ENCODE assay signal across 8 cellular contexts in the genomic region with DNA sequence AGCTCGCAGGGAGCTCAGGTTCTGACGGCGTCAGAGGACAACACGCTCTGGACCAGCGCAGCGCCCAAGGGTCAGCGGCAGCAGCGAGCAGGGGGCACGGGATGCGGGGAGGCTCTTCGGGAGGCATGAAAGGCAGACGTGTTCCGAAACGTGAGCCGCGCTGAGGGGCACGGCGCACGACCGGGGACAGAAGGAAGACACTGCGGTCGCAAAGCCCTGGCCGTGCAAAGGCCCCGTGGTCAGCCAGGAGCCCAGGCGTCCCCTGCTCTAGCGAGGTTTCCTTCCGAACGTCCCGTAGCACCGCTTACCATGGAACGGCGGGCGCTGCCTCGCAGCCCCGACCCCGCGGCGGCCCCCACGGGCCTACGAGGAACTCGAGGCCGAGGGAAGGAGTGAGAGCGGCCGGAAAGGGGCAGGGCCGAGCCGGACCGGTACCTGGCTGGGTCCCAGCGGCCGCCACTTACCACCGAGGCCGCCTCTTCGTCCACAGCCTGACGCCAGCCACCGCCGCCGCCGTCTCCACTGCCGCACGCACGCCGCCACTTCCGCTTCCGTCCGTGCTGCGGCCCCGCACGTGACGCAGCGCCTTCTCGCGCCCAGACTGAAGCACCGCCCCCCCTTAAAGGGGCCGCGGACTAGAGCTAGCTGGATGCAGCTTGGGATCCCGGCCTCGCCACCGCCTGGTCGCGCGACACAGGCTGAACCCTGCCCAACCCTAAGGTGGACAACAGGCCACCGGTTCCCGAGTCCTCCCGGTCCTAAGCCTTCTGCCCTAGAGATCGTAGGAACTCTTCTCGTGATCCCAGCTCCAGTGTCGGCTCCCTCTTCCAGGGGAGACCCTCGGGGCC.
DNase-seq lines count a peak whose midpoint lies in the region; ATAC-seq lines count a peak whose summit lies in the region.

No MANE protein-coding gene starts in this region.

- peak; percentile 87 for ATAC-seq in GM18909 (IDR thresholded peaks at IDR 0.05; ENCODE audit: poor library complexity, unreplicated experiment)
- ATAC-seq in HG03159 (IDR thresholded peaks at IDR 0.05; ENCODE audit: unreplicated experiment) = peak; percentile 83

- peak; percentile 89 for DNase-seq in AG08395 (ENCODE audit: low spot score)
- peak; percentile 79 for DNase-seq in NCI-H226
- DNase-seq in activated CD4-positive, CD25-positive, alpha-beta regulatory T cell treated with anti-CD3 and anti-CD28 coated beads, Interleukin-2, amount 50 U/mL, for 72 hours = peak; percentile 88
- peak; percentile 94 for DNase-seq in cerebellar cortex (ENCODE audit: low spot score)
- DNase-seq in kidney glomerular epithelial cell (lab: John Stamatoyannopoulos, UW) = peak; percentile 75
- peak; percentile 77 to 84 for DNase-seq in stimulated activated CD4-positive, alpha-beta T cell treated with anti-CD3 and anti-CD28 coated beads, Interleukin-15, amount 100 ng/mL, for 48 hours (ENCODE audit: low read depth in 2 of 2)

Comparison
In these comparisons a context has a peak if more than half of its experiments do, and no peak if none do; other contexts are left out.
1. Peak in every context shown above with its lines: DNase-seq and ATAC-seq.